In genomic region chr16:85310868-85311585, GRCh38 we compare ENCODE assay signal across 1 cellular context.
TF ChIP-seq lines count a peak whose summit lies in the region.

No MANE protein-coding gene starts in this region.

TF ChIP-seq in GM12878, 131 proteins besides CTCF, POLR2A, EP300 and RAD21 (continued from another document):
- TF ChIP-seq, protein P1, sequence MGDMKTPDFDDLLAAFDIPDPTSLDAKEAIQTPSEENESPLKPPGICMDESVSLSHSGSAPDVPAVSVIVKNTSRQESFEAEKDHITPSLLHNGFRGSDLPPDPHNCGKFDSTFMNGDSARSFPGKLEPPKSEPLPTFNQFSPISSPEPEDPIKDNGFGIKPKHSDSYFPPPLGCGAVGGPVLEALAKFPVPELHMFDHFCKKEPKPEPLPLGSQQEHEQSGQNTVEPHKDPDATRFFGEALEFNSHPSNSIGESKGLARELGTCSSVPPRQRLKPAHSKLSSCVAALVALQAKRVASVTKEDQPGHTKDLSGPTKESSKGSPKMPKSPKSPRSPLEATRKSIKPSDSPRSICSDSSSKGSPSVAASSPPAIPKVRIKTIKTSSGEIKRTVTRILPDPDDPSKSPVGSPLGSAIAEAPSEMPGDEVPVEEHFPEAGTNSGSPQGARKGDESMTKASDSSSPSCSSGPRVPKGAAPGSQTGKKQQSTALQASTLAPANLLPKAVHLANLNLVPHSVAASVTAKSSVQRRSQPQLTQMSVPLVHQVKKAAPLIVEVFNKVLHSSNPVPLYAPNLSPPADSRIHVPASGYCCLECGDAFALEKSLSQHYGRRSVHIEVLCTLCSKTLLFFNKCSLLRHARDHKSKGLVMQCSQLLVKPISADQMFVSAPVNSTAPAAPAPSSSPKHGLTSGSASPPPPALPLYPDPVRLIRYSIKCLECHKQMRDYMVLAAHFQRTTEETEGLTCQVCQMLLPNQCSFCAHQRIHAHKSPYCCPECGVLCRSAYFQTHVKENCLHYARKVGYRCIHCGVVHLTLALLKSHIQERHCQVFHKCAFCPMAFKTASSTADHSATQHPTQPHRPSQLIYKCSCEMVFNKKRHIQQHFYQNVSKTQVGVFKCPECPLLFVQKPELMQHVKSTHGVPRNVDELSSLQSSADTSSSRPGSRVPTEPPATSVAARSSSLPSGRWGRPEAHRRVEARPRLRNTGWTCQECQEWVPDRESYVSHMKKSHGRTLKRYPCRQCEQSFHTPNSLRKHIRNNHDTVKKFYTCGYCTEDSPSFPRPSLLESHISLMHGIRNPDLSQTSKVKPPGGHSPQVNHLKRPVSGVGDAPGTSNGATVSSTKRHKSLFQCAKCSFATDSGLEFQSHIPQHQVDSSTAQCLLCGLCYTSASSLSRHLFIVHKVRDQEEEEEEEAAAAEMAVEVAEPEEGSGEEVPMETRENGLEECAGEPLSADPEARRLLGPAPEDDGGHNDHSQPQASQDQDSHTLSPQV (IDR thresholded peaks at IDR 0.05), result no peak
- TF ChIP-seq BHLHE40 (IDR thresholded peaks at IDR 0.05; ENCODE audit: borderline replicate concordance in 1 of 2, low read depth in 2 of 2, low read length in 1 of 2), result no peak
- TF ChIP-seq ZZZ3 (IDR thresholded peaks at IDR 0.05; ENCODE audit: control insufficient read depth, insufficient read length, low read depth), result no peak
- no peak for TF ChIP-seq ZBTB33 (IDR thresholded peaks at IDR 0.05)
- no peak for TF ChIP-seq SRF (IDR thresholded peaks at IDR 0.05; ENCODE audit: low read depth in 2 of 2, low read length in 2 of 2)
- no peak for TF ChIP-seq ZBTB40 (IDR thresholded peaks at IDR 0.05; ENCODE audit: borderline replicate concordance)
- no peak for TF ChIP-seq MYC (IDR thresholded peaks at IDR 0.05; ENCODE audit: insufficient read depth, insufficient read length, insufficient replicate concordance, low read length, severe bottlenecking)
- no peak for TF ChIP-seq HCFC1 (IDR thresholded peaks at IDR 0.05; ENCODE audit: low read length)
